ENCODE assay signal across 2 cellular contexts in the genomic region with DNA sequence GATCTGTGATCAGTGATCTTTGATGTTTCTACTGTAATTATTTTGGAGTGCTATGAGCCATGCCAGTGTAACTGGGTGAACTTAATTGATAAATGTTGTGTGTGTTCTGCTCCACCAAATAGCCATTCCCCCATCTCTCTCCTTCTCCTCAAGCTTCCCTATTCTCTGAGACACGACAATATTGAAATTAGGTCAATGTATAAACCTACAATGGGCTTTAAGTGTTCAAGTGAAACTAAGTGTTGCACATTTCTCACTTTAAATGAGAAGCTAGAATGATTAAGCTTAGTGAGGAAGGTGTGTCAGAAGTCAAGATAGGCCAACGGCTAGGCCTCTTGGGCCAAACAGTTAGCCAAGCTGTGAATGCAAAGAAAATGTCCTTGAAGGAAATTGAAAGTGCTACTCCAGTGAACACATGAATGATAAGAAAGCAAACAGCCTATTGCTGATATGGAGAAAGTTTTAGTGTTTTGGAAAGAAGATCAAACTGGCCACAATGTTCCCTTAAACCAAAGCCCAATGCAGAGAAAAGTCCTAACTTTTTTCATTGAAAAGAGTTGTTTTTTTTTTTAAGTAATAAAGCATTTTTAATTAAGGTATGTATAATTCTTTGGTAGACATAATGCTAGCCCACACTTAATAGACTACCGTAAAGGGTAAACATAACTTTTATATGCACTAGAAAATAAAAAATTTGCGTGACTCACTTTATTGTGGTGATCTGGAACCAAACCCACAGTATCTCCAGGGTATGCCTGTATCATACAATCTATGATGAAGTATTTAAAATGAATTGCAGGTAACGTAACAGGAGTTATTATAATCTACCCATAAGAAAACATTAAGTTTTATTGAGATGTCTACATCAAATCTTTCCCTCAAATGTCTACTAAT.
TF ChIP-seq lines count a peak whose summit lies in the region.

No MANE protein-coding gene starts in this region.

TF ChIP-seq in A549, 52 proteins besides CTCF, POLR2A, EP300 and RAD21 (continues in another document):
- TF ChIP-seq PBX3 (IDR thresholded peaks at IDR 0.05) (no peak), FOXS1 (CRISPR knock-in tag; IDR thresholded peaks at IDR 0.05) (peak; percentile 79; the same call in 1 of the 2 replicates), CBX8 (IDR thresholded peaks at IDR 0.05) (no peak), JUN (IDR thresholded peaks at IDR 0.05) (no peak; a peak in 1 of 5 replicates), ZNF302 (CRISPR knock-in tag; IDR thresholded peaks at IDR 0.05) (peak; percentile 67; the same call in 1 of the 2 replicates), EHF (CRISPR knock-in tag; IDR thresholded peaks at IDR 0.05) (peak; percentile 91), KDM5A (IDR thresholded peaks at IDR 0.05) (no peak), CHD4 (IDR thresholded peaks at IDR 0.05; ENCODE audit: borderline replicate concordance) (no peak), HDAC2 (IDR thresholded peaks at IDR 0.05) (no peak), HEYL (CRISPR knock-in tag; IDR thresholded peaks at IDR 0.05) (peak; percentile 51; the same call in 1 of the 2 replicates), HMGXB4 (CRISPR knock-in tag; IDR thresholded peaks at IDR 0.05; ENCODE audit: borderline replicate concordance) (no peak), FOSL2 (IDR thresholded peaks at IDR 0.05) (no peak), FOSL2 (CRISPR knock-in tag; IDR thresholded peaks at IDR 0.05) (peak; percentile 54; the same call in 1 of the 2 replicates), CEBPB (IDR thresholded peaks at IDR 0.05) (no peak), BHLHE40 (IDR thresholded peaks at IDR 0.05; ENCODE audit: low read depth, low read length) (no peak), RARB (CRISPR knock-in tag; IDR thresholded peaks at IDR 0.05) (no peak), MAX (IDR thresholded peaks at IDR 0.05) (0 out of 2 replicates have a peak, but pooled peaks have one; percentile 21), REST (IDR thresholded peaks at IDR 0.05) (no peak), SREBF2 (IDR thresholded peaks at IDR 0.05) (no peak), HOXB13 (CRISPR knock-in tag; IDR thresholded peaks at IDR 0.05; ENCODE audit: low read depth) (peak; percentile 78), NFE2L2 (conservative IDR thresholded peaks at IDR 0.05; ENCODE audit: low read length) (no peak), E2F6 (IDR thresholded peaks at IDR 0.05; ENCODE audit: borderline replicate concordance, low read depth) (peak; percentile 28; the same call in 1 of the 2 replicates), SMC3 (IDR thresholded peaks at IDR 0.05) (no peak)
- TF ChIP-seq, protein P1, sequence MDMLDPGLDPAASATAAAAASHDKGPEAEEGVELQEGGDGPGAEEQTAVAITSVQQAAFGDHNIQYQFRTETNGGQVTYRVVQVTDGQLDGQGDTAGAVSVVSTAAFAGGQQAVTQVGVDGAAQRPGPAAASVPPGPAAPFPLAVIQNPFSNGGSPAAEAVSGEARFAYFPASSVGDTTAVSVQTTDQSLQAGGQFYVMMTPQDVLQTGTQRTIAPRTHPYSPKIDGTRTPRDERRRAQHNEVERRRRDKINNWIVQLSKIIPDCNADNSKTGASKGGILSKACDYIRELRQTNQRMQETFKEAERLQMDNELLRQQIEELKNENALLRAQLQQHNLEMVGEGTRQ (IDR thresholded peaks at IDR 0.05), result no peak

TF ChIP-seq in K562, 482 proteins besides CTCF, POLR2A, EP300 and RAD21:
- TF ChIP-seq ELK3 (CRISPR knock-in tag; IDR thresholded peaks at IDR 0.05), result no peak
- TF ChIP-seq TOE1 (IDR thresholded peaks at IDR 0.05; ENCODE audit: borderline replicate concordance), result no peak
- no peak for TF ChIP-seq TOE1 (CRISPR knock-in tag; IDR thresholded peaks at IDR 0.05; ENCODE audit: borderline replicate concordance, low read depth)
- TF ChIP-seq ZNF592 (IDR thresholded peaks at IDR 0.05), result 0 out of 2 replicates have a peak, but pooled peaks have one; percentile 27
- TF ChIP-seq MYNN (IDR thresholded peaks at IDR 0.05), result no peak
- TF ChIP-seq MYNN (CRISPR knock-in tag; IDR thresholded peaks at IDR 0.05), result no peak
- TF ChIP-seq MGA (IDR thresholded peaks at IDR 0.05), result 0 out of 2 replicates have a peak, but pooled peaks have one; percentile 21
- TF ChIP-seq DNMT1 (IDR thresholded peaks at IDR 0.05), result no peak
- no peak for TF ChIP-seq KLF6 (CRISPR knock-in tag; IDR thresholded peaks at IDR 0.05; ENCODE audit: borderline replicate concordance)
- TF ChIP-seq HSF4 (CRISPR knock-in tag; IDR thresholded peaks at IDR 0.05; ENCODE audit: borderline replicate concordance), result no peak
